Comparison of ENCODE assay signal across 28 cellular contexts in the genomic region with DNA sequence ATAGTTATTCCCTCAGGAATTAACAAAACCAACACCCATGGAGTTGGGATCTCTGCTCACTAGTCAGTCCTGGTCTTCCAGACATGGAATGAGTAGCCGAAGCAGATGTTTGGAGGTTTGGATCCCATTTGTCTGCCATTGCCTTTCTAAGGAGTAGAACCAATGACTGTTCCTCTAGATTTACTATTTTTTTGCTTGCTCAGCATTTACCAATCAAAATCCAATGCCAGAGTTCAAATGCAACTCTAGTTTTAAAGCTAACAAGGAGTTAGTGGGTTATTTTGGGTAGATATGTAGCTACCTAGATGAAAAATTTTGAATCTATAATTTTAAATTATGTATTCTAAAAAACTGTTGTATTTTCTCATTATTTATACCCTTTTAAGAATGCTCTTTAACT.
"Had no signal": no experiment of that assay in that cellular context is flagged by ENCODE, and none has a peak within 500 bp of the region (broad histone marks: within the 10 kb centered on the region; RNA-seq: fewer than 3 reads in every experiment).

No MANE protein-coding gene starts in this region.

- H2AFZ ChIP-seq: neural progenitor cell, parathyroid adenoma had no signal

- H3K4me1 ChIP-seq: neural progenitor cell, parathyroid adenoma, psoas muscle, spleen, suprapubic skin, testis, tibial artery, transverse colon, upper lobe of right lung, uterus had no signal

- H3K4me3 ChIP-seq: neural progenitor cell, ovary, psoas muscle, skin epidermis, smooth muscle cell, spleen, suprapubic skin, testis, tibial artery, transverse colon, upper lobe of right lung, uterus had no signal

- H3K9me3 ChIP-seq: ovary, psoas muscle, spleen, suprapubic skin, testis, tibial artery, transverse colon, upper lobe of right lung, uterus had no signal

- H3K27me3 ChIP-seq: neural progenitor cell, ovary, spleen, suprapubic skin, testis, tibial artery, transverse colon, upper lobe of right lung, uterus had no signal

- H3K36me3 ChIP-seq: neural progenitor cell, ovary had no signal

- DNase-seq: natural killer cell; occipital lobe; ovary; posterior cingulate gyrus; psoas muscle; right cardiac atrium; spleen; stimulated activated CD4-positive, alpha-beta T cell treated with anti-CD3 and anti-CD28 coated beads, Interleukin-12 subunit alpha, Interleukin-12 subunit beta, amount 100 ng/mL, for 4 hours; stimulated activated CD4-positive, alpha-beta T cell treated with anti-CD3 and anti-CD28 coated beads, Interleukin-1b, Interleukin-23, amount 100 ng/mL, for 48 hours; stimulated activated CD4-positive, alpha-beta T cell treated with anti-CD3 and anti-CD28 coated beads, Interleukin-4, amount 100 ng/mL, for 1 hour; stimulated activated CD4-positive, alpha-beta T cell treated with anti-CD3 and anti-CD28 coated beads, Interleukin-4, amount 100 ng/mL, for 4 hours; stimulated activated CD8-positive, alpha-beta memory T cell treated with anti-CD3 and anti-CD28 coated beads, Interleukin-4, amount 100 ng/mL, for 48 hours; stimulated activated naive CD4-positive, alpha-beta T cell; stimulated activated naive CD8-positive, alpha-beta T cell treated with anti-CD3 and anti-CD28 coated beads, Interleukin-15, amount 100 ng/mL, for 72 hours; stimulated activated naive CD8-positive, alpha-beta T cell treated with anti-CD3 and anti-CD28 coated beads, Interleukin-15, Interleukin-2, amounts not matched to agents 100 U/mL and 50 U/mL, for 24 hours; substantia nigra; testis; tibial artery; transverse colon; upper lobe of right lung; uterus had no signal

- H3K4me2 ChIP-seq: neural progenitor cell, smooth muscle cell had no signal

- H3K79me2 ChIP-seq: parathyroid adenoma had no signal

- ATAC-seq: natural killer cell; psoas muscle; right cardiac atrium; sciatic nerve; stimulated activated memory B cell treated with anti-CD40 and anti-IgM and Interleukin-4, amounts not matched to agents 10 μg/mL and 1 μg/mL and 100 μg/mL, for 72 hours; stimulated activated naive CD8-positive, alpha-beta T cell treated with anti-CD3 and anti-CD28 coated beads, Interleukin-15, amount 100 ng/mL, for 72 hours; stimulated activated naive CD8-positive, alpha-beta T cell treated with anti-CD3 and anti-CD28 coated beads, Interleukin-15, Interleukin-2, amounts not matched to agents 100 U/mL and 50 U/mL, for 24 hours; upper lobe of right lung had no signal

- H3K27ac ChIP-seq: neural progenitor cell, ovary, parathyroid adenoma, psoas muscle, skin epidermis, spleen, suprapubic skin, testis, tibial artery, transverse colon, upper lobe of right lung, uterus had no signal

- H3K9ac ChIP-seq: neural progenitor cell, parathyroid adenoma had no signal
